In the genomic region with DNA sequence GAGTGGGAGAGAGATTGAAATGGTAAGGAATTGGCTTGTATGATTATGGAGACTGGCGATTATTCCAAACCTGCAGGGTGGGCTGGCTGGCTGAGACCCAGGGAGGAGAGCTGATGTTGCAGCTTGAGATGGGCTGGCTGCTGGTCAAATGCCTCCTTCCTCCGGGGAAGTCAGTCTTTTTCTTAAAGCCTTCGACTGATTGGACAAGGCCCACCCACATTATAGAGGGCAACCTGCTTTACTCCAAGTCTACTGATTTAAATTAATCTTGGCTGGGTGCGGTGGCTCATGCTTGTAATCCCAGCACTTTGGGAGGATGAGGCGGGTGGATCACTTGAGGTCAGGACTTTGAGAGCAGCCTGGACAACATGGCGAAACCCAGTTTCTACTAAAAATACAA, we compare ENCODE assay signal across 2 cellular contexts.
A peak's percentile ranks its signal among the peaks of the same experiment; 100 is the strongest.
TF ChIP-seq lines count a peak whose summit lies in the region.

No MANE protein-coding gene starts in this region.

TF ChIP-seq in HEK293, 187 proteins besides CTCF, POLR2A, EP300 and RAD21:
- no peak for TF ChIP-seq YY2 (tag by site-specific recombination; IDR thresholded peaks at IDR 0.05)
- TF ChIP-seq, protein P1, sequence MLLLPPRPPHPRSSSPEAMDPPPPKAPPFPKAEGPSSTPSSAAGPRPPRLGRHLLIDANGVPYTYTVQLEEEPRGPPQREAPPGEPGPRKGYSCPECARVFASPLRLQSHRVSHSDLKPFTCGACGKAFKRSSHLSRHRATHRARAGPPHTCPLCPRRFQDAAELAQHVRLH (tag by site-specific recombination; IDR thresholded peaks at IDR 0.05): no peak
- TF ChIP-seq ZNF10 (tag by site-specific recombination; IDR thresholded peaks at IDR 0.05): peak; percentile 98
- TF ChIP-seq ZNF529 (tag by site-specific recombination; IDR thresholded peaks at IDR 0.05; ENCODE audit: insufficient replicate concordance): no peak
- TF ChIP-seq, protein P2, sequence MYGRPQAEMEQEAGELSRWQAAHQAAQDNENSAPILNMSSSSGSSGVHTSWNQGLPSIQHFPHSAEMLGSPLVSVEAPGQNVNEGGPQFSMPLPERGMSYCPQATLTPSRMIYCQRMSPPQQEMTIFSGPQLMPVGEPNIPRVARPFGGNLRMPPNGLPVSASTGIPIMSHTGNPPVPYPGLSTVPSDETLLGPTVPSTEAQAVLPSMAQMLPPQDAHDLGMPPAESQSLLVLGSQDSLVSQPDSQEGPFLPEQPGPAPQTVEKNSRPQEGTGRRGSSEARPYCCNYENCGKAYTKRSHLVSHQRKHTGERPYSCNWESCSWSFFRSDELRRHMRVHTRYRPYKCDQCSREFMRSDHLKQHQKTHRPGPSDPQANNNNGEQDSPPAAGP (tag by site-specific recombination; IDR thresholded peaks at IDR 0.05): no peak
- TF ChIP-seq ZNF658 (tag by site-specific recombination; IDR thresholded peaks at IDR 0.05): no peak
- TF ChIP-seq ZNF830 (tag by site-specific recombination; IDR thresholded peaks at IDR 0.05; ENCODE audit: low read depth): no peak

TF ChIP-seq in K562, 482 proteins besides CTCF, POLR2A, EP300 and RAD21:
- TF ChIP-seq, protein P3, sequence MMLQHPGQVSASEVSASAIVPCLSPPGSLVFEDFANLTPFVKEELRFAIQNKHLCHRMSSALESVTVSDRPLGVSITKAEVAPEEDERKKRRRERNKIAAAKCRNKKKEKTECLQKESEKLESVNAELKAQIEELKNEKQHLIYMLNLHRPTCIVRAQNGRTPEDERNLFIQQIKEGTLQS (IDR thresholded peaks at IDR 0.05): no peak
- TF ChIP-seq, protein P3 (CRISPR knock-in tag; conservative IDR thresholded peaks at IDR 0.05): no peak
- no peak for TF ChIP-seq CREM (IDR thresholded peaks at IDR 0.05; ENCODE audit: low read depth)
- TF ChIP-seq, protein P4, sequence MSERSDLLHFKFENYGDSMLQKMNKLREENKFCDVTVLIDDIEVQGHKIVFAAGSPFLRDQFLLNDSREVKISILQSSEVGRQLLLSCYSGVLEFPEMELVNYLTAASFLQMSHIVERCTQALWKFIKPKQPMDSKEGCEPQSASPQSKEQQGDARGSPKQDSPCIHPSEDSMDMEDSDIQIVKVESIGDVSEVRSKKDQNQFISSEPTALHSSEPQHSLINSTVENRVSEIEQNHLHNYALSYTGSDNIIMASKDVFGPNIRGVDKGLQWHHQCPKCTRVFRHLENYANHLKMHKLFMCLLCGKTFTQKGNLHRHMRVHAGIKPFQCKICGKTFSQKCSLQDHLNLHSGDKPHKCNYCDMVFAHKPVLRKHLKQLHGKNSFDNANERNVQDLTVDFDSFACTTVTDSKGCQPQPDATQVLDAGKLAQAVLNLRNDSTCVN (CRISPR knock-in tag; IDR thresholded peaks at IDR 0.05): no peak
- no peak for TF ChIP-seq ZNF507 (tag; conservative IDR thresholded peaks at IDR 0.05)
- TF ChIP-seq ZNF134 (CRISPR knock-in tag; conservative IDR thresholded peaks at IDR 0.05): peak; percentile 94
- peak; percentile 49 for TF ChIP-seq RBM25 (IDR thresholded peaks at IDR 0.05; ENCODE audit: low read depth, low read length, severe bottlenecking)
